ENCODE assay signal across 12 cellular contexts in genomic region chr20:41567615-41568014, GRCh38. TPM values are rescaled to one million over a fixed set of nuclear protein-coding genes. Genes with fewer than 3 reads are reported as not detected.
DNase-seq lines count a peak whose midpoint lies in the region; ATAC-seq, FAIRE-seq and TF ChIP-seq lines count a peak whose summit lies in the region.
"Had no signal": no experiment of that assay in that cellular context is flagged by ENCODE, and none has a peak within 500 bp of the region (broad histone marks: within the 10 kb centered on the region; RNA-seq: fewer than 3 reads in every experiment).

No MANE protein-coding gene starts in this region.

- H3K27me3 Mint-ChIP-seq in CD8-positive, alpha-beta T cell (ENCODE audit: low read depth): no peaks in the 10 kb centered on the region

- H3K4me3 Mint-ChIP-seq in CD8-positive, alpha-beta T cell: no peak overlapping the region
- H3K4me3 Mint-ChIP-seq: HFFc6 had no signal

- DNase-seq in CD8-positive, alpha-beta T cell: no peak
- DNase-seq in GM12892 (ENCODE audit: insufficient read length) (no peak), left colon (peak in 1 of 2 donors; percentile 11), small intestine (peak; percentile 52), OCI-M2 (lab: John Stamatoyannopoulos, UW; ENCODE audit: unreplicated experiment) (no peak), islet precursor cell (no peak)
- DNase-seq: DMS53, GF-D8, HCEC 1CT, HFFc6 had no signal

- no peaks in the 10 kb centered on the region for H3K9me3 ChIP-seq in CD8-positive, alpha-beta T cell (ENCODE audit: low read length)
- no peaks in the 10 kb centered on the region for H3K9me3 ChIP-seq in small intestine (ENCODE audit: control insufficient read depth, low read depth)
- H3K9me3 ChIP-seq: A549 had no signal

- CTCF ChIA-PET in CD8-positive, alpha-beta T cell (lab: Charles Lee): no interaction called here

- peaks cover 89% of the 10 kb centered on the region for H3K4me1 Mint-ChIP-seq in CD8-positive, alpha-beta T cell (ENCODE audit: low read depth)

- intact Hi-C loops in CD8-positive, alpha-beta T cell (cut with DNase I, micrococcal nuclease): no loop called here
- intact Hi-C loops in left colon (cut with DNase I, micrococcal nuclease): no loop called here

- peaks cover 23% of the 10 kb centered on the region for H3K36me3 Mint-ChIP-seq in CD8-positive, alpha-beta T cell

- H3K27ac ChIP-seq in CD8-positive, alpha-beta T cell (ENCODE audit: low read depth, low read length): no peak overlapping the region
- no peak overlapping the region for H3K27ac ChIP-seq in small intestine (ENCODE audit: low read depth in 1 of 2, low read length in 1 of 2)
- H3K27ac ChIP-seq: A549 had no signal

- 69 to 85% (median 74%) methylated on average over 2 of the region's 2 CpGs for WGBS in small intestine, 3 donors

- no peak for TF ChIP-seq CTCF in CD8-positive, alpha-beta T cell (IDR thresholded peaks at IDR 0.05)

- H3K4me3 ChIP-seq in CD8-positive, alpha-beta T cell (ENCODE audit: low read depth, low read length): no peak overlapping the region
- no peak overlapping the region for H3K4me3 ChIP-seq in small intestine (ENCODE audit: low read depth in 1 of 2, low read length in 2 of 2)
- H3K4me3 ChIP-seq: A549 had no signal

- POLR2A ChIA-PET in CD8-positive, alpha-beta T cell (lab: Charles Lee): no interaction called here

- H3K4me1 ChIP-seq in CD8-positive, alpha-beta T cell (ENCODE audit: insufficient read depth, low read length): peaks cover 30% of the 10 kb centered on the region
- H3K4me1 ChIP-seq in small intestine (ENCODE audit: control insufficient read depth in 2 of 2, insufficient read depth in 1 of 2, low read depth in 1 of 2, low read length in 1 of 2): peaks cover 2 to 10% of the 10 kb centered on the region in 2 donors
- H3K4me1 ChIP-seq: A549 had no signal

- no peaks in the 10 kb centered on the region for H3K36me3 ChIP-seq in CD8-positive, alpha-beta T cell (ENCODE audit: insufficient read depth, low read length)
- no peaks in the 10 kb centered on the region for H3K36me3 ChIP-seq in small intestine (ENCODE audit: control insufficient read depth in 2 of 2, insufficient read depth in 2 of 2, low read length in 2 of 2)

- no peak for TF ChIP-seq POLR2A in GM12892 (IDR thresholded peaks at IDR 0.05; ENCODE audit: low read depth, low read length)

- H3K9me3 Mint-ChIP-seq in CD8-positive, alpha-beta T cell: no peaks in the 10 kb centered on the region
- H3K9me3 Mint-ChIP-seq: HFFc6 had no signal

- FAIRE-seq in GM12892 (lab: Jason Lieb, UNC) (peak; percentile 48), small intestine (lab: Jason Lieb, UNC) (no peak)
- FAIRE-seq: A549, GM18507 had no signal

- no peaks in the 10 kb centered on the region for H3K27me3 ChIP-seq in CD8-positive, alpha-beta T cell (ENCODE audit: insufficient read depth, low read length)
- H3K27me3 ChIP-seq in small intestine (ENCODE audit: control insufficient read depth in 2 of 2, insufficient read depth in 2 of 2, low read length in 2 of 2): no peaks in the 10 kb centered on the region

- H3K27ac Mint-ChIP-seq in CD8-positive, alpha-beta T cell: peak overlapping the region; percentile 16
- H3K27ac Mint-ChIP-seq: HFFc6 had no signal

- no peak for ATAC-seq in CD8-positive, alpha-beta T cell
- ATAC-seq in left colon: peak; percentile 89
- ATAC-seq: A549 had no signal

RNA-seq across cellular contexts. Expression of gene CHD6, which starts 50.6 kb away (rescaled TPM):
- total RNA-seq in CD8-positive, alpha-beta T cell: 100 to 1,000 TPM; 113 to 122 TPM
- 18.1 TPM for polyA plus RNA-seq in GM12892 (2012; ENCODE audit: missing spikeins)
- 10 to 100 TPM; 27.8 to 29.4 TPM for total RNA-seq in left colon
- polyA plus RNA-seq in small intestine: 10 to 100 TPM in 2 of 3 donors, 1 to 10 TPM in 1; 5.3 to 46.7 (median 11.6) TPM
